ENCODE assay signal across 10 cellular contexts in genomic region chr10:75226055-75226454, GRCh38. TPM values are rescaled to one million over a fixed set of nuclear protein-coding genes. Genes with fewer than 3 reads are reported as not detected.
DNase-seq lines count a peak whose midpoint lies in the region; ATAC-seq and TF ChIP-seq lines count a peak whose summit lies in the region.
"Had no signal": no experiment of that assay in that cellular context is flagged by ENCODE, and none has a peak within 500 bp of the region (broad histone marks: within the 10 kb centered on the region; RNA-seq: fewer than 3 reads in every experiment).

No MANE protein-coding gene starts in this region.

- no peak overlapping the region for H4K91ac ChIP-seq in H9 (ENCODE audit: insufficient read length, low read depth, low read length)

- H3K4me3 Mint-ChIP-seq in H9, result peak overlapping the region in 1 of 2 experiments; percentile 26; a peak in 2 of 5 replicates
- H3K4me3 Mint-ChIP-seq in activated naive CD8-positive, alpha-beta T cell treated with anti-CD3 and anti-CD28 coated beads, Interleukin-2, amount 50 U/mL, for 24 hours, result no peak overlapping the region

- no peak for TF ChIP-seq CTCF in H9 (conservative IDR thresholded peaks at IDR 0.05)

- no peak overlapping the region for H2BK5ac ChIP-seq in H9 (ENCODE audit: insufficient read length, low read length)

- no peak overlapping the region for H2BK15ac ChIP-seq in H9 (ENCODE audit: low read depth, low read length)

- no peak overlapping the region for H2AFZ ChIP-seq in H9 (ENCODE audit: low read length)

- no peak overlapping the region for H3K56ac ChIP-seq in H9 (ENCODE audit: insufficient read length, low read depth, low read length)

- no peak overlapping the region for H3K4ac ChIP-seq in H9 (ENCODE audit: low read depth, low read length)

- H4K20me1 ChIP-seq in H9 (ENCODE audit: control insufficient read depth, insufficient read depth, insufficient read length), result no peaks in the 10 kb centered on the region

- H3K27me3 Mint-ChIP-seq in H9 (ENCODE audit: low read depth), result no peaks in the 10 kb centered on the region
- no peaks in the 10 kb centered on the region for H3K27me3 Mint-ChIP-seq in activated naive CD8-positive, alpha-beta T cell treated with anti-CD3 and anti-CD28 coated beads, Interleukin-2, amount 50 U/mL, for 24 hours

- H3K9ac ChIP-seq in H9 (ENCODE audit: extremely low read depth, insufficient read length, low read length) (no peak overlapping the region), iPS-18a (ENCODE audit: low read length) (no peak overlapping the region), skeletal muscle satellite cell (ENCODE audit: low read depth, low read length) (peak overlapping the region; percentile 57)

- no peak overlapping the region for H2BK12ac ChIP-seq in H9 (ENCODE audit: insufficient read length, low read depth, low read length)

- peaks cover 42 to 87% (median 84%) of the 10 kb centered on the region in 3 experiments for H3K36me3 Mint-ChIP-seq in H9 (ENCODE audit: insufficient read depth in 1 of 3, low read depth in 3 of 3)
- H3K36me3 Mint-ChIP-seq in activated naive CD8-positive, alpha-beta T cell treated with anti-CD3 and anti-CD28 coated beads, Interleukin-2, amount 50 U/mL, for 24 hours (ENCODE audit: low read depth), result peaks cover 77% of the 10 kb centered on the region

- DNase-seq in H9, result no peak
- DNase-seq in activated naive CD8-positive, alpha-beta T cell treated with anti-CD3 and anti-CD28 coated beads, Interleukin-2, amount 50 U/mL, for 24 hours, result no peak
- DNase-seq in NCI-H2196 (lab: John Stamatoyannopoulos, UW; ENCODE audit: unreplicated experiment), result no peak
- no peak for DNase-seq in central memory CD4-positive, alpha-beta T cell
- DNase-seq in stimulated activated CD4-positive, alpha-beta T cell treated with anti-CD3 and anti-CD28 coated beads, Interleukin-2, amount 100 ng/mL, for 48 hours, result no peak
- DNase-seq: DMS79 treated with DMSO at 0.1 percent for 48 hours, NCI-H446 treated with DMSO at 0.1 percent for 48 hours had no signal

- no peaks in the 10 kb centered on the region for H3K23me2 ChIP-seq in H9 (ENCODE audit: insufficient read length, low read depth, low read length, poor library complexity, severe bottlenecking)

- H2BK120ac ChIP-seq in H9 (ENCODE audit: low read depth, low read length, poor library complexity, severe bottlenecking), result no peak overlapping the region

- H2BK20ac ChIP-seq in H9 (ENCODE audit: low read depth, low read length, poor library complexity, severe bottlenecking), result no peak overlapping the region

- no peaks in the 10 kb centered on the region for H3K9me3 Mint-ChIP-seq in H9
- H3K9me3 Mint-ChIP-seq in activated naive CD8-positive, alpha-beta T cell treated with anti-CD3 and anti-CD28 coated beads, Interleukin-2, amount 50 U/mL, for 24 hours, result no peaks in the 10 kb centered on the region

- no peak overlapping the region for H4K8ac ChIP-seq in H9 (replicated peaks; ENCODE audit: insufficient read length, low read depth, low read length)

- H3K27ac ChIP-seq in H9 (ENCODE audit: insufficient read length, low read depth, low read length) (peak overlapping the region; percentile 43), iPS-18a (ENCODE audit: low read length) (peak overlapping the region; percentile 12)

- peak overlapping the region; percentile 77 to 94 (median 94) for H3K27ac Mint-ChIP-seq in H9
- peak overlapping the region; percentile 19 for H3K27ac Mint-ChIP-seq in activated naive CD8-positive, alpha-beta T cell treated with anti-CD3 and anti-CD28 coated beads, Interleukin-2, amount 50 U/mL, for 24 hours

- peaks cover 62 to 68% of the 10 kb centered on the region in 2 experiments for H3K4me1 Mint-ChIP-seq in H9
- peaks cover 61% of the 10 kb centered on the region for H3K4me1 Mint-ChIP-seq in activated naive CD8-positive, alpha-beta T cell treated with anti-CD3 and anti-CD28 coated beads, Interleukin-2, amount 50 U/mL, for 24 hours

- H3K4me3 ChIP-seq in iPS-18a (ENCODE audit: low read length), result no peak overlapping the region
- H3K4me3 ChIP-seq in skeletal muscle satellite cell (ENCODE audit: low read length), result peak overlapping the region; percentile 44

- no peak overlapping the region for H3K18ac ChIP-seq in H9 (ENCODE audit: insufficient read length, low read depth, low read length)

- peaks cover 83% of the 10 kb centered on the region for H3K36me3 ChIP-seq in iPS-18a (ENCODE audit: control insufficient read depth, low read depth, low read length)
- H3K36me3 ChIP-seq in skeletal muscle satellite cell (ENCODE audit: insufficient read depth, low read length), result peaks cover 78% of the 10 kb centered on the region

- no peak overlapping the region for H3K14ac ChIP-seq in H9 (ENCODE audit: insufficient read depth, low read length)

- no peak for ATAC-seq in activated naive CD8-positive, alpha-beta T cell treated with anti-CD3 and anti-CD28 coated beads, Interleukin-2, amount 50 U/mL, for 24 hours
- no peak for ATAC-seq in HG03442 (IDR thresholded peaks at IDR 0.05; ENCODE audit: unreplicated experiment)

- no CpG with 5 or more reads among the region's 3 CpGs for WGBS in H9 (ENCODE audit: extremely low coverage, insufficient read length, low lambda C conversion rate)

- no peaks in the 10 kb centered on the region for H3K9me3 ChIP-seq in H9 (ENCODE audit: control insufficient read depth, low read depth, low read length)
- H3K9me3 ChIP-seq in iPS-18a (ENCODE audit: control insufficient read depth, low read depth, low read length), result no peaks in the 10 kb centered on the region
- no peaks in the 10 kb centered on the region for H3K9me3 ChIP-seq in skeletal muscle satellite cell (replicated peaks; ENCODE audit: low read length)

- H2AK5ac ChIP-seq in H9 (ENCODE audit: insufficient read length, low read length), result no peak overlapping the region

- H4K5ac ChIP-seq in H9 (ENCODE audit: insufficient read length, low read depth, low read length), result no peak overlapping the region

- H3K27me3 ChIP-seq in H9 (ENCODE audit: insufficient read depth, low read length), result no peaks in the 10 kb centered on the region
- no peaks in the 10 kb centered on the region for H3K27me3 ChIP-seq in iPS-18a (ENCODE audit: control insufficient read depth, insufficient read depth, low read length)
- no peaks in the 10 kb centered on the region for H3K27me3 ChIP-seq in skeletal muscle satellite cell (ENCODE audit: control insufficient read depth, insufficient read depth, low read length)

- no peak overlapping the region for H3T11ph ChIP-seq in H9 (ENCODE audit: low read length)

- H3K79me1 ChIP-seq in H9 (ENCODE audit: insufficient read depth, low read depth, low read length, poor library complexity, severe bottlenecking), result no peaks in the 10 kb centered on the region

- H3K4me1 ChIP-seq in H9 (ENCODE audit: insufficient read depth, low read length) (peaks cover 10% of the 10 kb centered on the region; the same call in 1 of the 2 replicates), iPS-18a (ENCODE audit: control insufficient read depth, low read depth, low read length) (peaks cover 50% of the 10 kb centered on the region), skeletal muscle satellite cell (ENCODE audit: control insufficient read depth, insufficient read depth, low read length) (peaks cover 63% of the 10 kb centered on the region)

- no peak overlapping the region for H3K4me2 ChIP-seq in H9 (ENCODE audit: insufficient read depth, insufficient read length, low read length)
- peak overlapping the region; percentile 66 for H3K4me2 ChIP-seq in skeletal muscle satellite cell (ENCODE audit: low read length)

- H3K79me2 ChIP-seq in H9 (ENCODE audit: insufficient read depth, low read length), result peaks cover 10% of the 10 kb centered on the region; the same call in 1 of the 2 replicates

- no peak overlapping the region for H3K23ac ChIP-seq in H9 (ENCODE audit: insufficient read length, low read depth, low read length)

RNA-seq across cellular contexts. Expression of gene COMTD1, which starts 9.7 kb away (rescaled TPM):
- 28.3 and 29.9 TPM in 2 replicates for total RNA-seq in H9 (2021)
- total RNA-seq in skeletal muscle satellite cell (2012; rRNA removed), result 9.6 and 11.6 TPM in 2 replicates

RNA-seq across cellular contexts. Expression of gene VDAC2, which starts 15.5 kb away (rescaled TPM):
- total RNA-seq in H9 (2021), result 264 and 271 TPM in 2 replicates
- total RNA-seq in skeletal muscle satellite cell (2012; rRNA removed), result 179 and 241 TPM in 2 replicates
